ENCODE assay signal across 34 cellular contexts in genomic region chr3:125325746-125326145, GRCh38.
"Had no signal": no experiment of that assay in that cellular context is flagged by ENCODE, and none has a peak within 500 bp of the region (broad histone marks: within the 10 kb centered on the region; RNA-seq: fewer than 3 reads in every experiment).

No MANE protein-coding gene starts in this region.

- FAIRE-seq: bronchial epithelial cell had no signal

- H3K4me3 ChIP-seq: colonic mucosa, dorsolateral prefrontal cortex, gastrocnemius medialis, ovary, skin epidermis, thoracic aorta, uterus had no signal

- H3K27me3 ChIP-seq: colonic mucosa, dorsolateral prefrontal cortex, gastrocnemius medialis, neutrophil, ovary, uterus had no signal

- DNase-seq: activated CD4-positive, alpha-beta T cell treated with anti-CD3 and anti-CD28 coated beads for 48 hours; activated CD4-positive, alpha-beta T cell treated with anti-CD3 and anti-CD28 coated beads, Interleukin-2, amount 50 U/mL, for 48 hours; activated CD8-positive, alpha-beta memory T cell treated with anti-CD3 and anti-CD28 coated beads, Interleukin-2, amount 50 U/mL, for 48 hours; activated T-cell treated with anti-CD3 and anti-CD28 coated beads, Interleukin-2, amount 50 U/mL, for 24 hours; anterior cingulate cortex; colonic mucosa; dorsolateral prefrontal cortex; effector memory CD4-positive, alpha-beta T cell; erythroblast; gastrocnemius medialis; head of caudate nucleus; hippocampal formation; kidney; left colon; natural killer cell; ovary; retina; stimulated activated CD4-positive, alpha-beta T cell treated with anti-CD3 and anti-CD28 coated beads, Interleukin-4, amount 100 ng/mL, for 24 hours; T-helper 9 cell; trophoblast cell; uterus had no signal

- H3K4me1 Mint-ChIP-seq: stimulated activated effector memory CD8-positive, alpha-beta T cell treated with anti-CD3 and anti-CD28 coated beads, Interleukin-12 subunit alpha, Interleukin-12 subunit beta, amount 100 ng/mL, for 72 hours had no signal

- H3K4me3 Mint-ChIP-seq: activated naive CD8-positive, alpha-beta T cell; activated T-cell treated with anti-CD3 and anti-CD28 coated beads, Interleukin-2, amount 50 U/mL, for 24 hours; mesothelial cell of epicardium; natural killer cell; stimulated activated effector memory CD8-positive, alpha-beta T cell treated with anti-CD3 and anti-CD28 coated beads, Interleukin-12 subunit alpha, Interleukin-12 subunit beta, amount 100 ng/mL, for 72 hours; stimulated activated naive CD8-positive, alpha-beta T cell treated with anti-CD3 and anti-CD28 coated beads, Interleukin-15, Interleukin-2, amounts not matched to agents 100 ng/mL and 50 ng/mL, for 24 hours had no signal

- ATAC-seq: activated CD4-positive, CD25-positive, alpha-beta regulatory T cell treated with anti-CD3 and anti-CD28 coated beads, Interleukin-2, amount 50 U/mL, for 24 hours; gastrocnemius medialis; left colon; natural killer cell; sciatic nerve; stimulated activated effector memory CD8-positive, alpha-beta T cell treated with anti-CD3 and anti-CD28 coated beads, Interleukin-12 subunit alpha, Interleukin-12 subunit beta, amount 100 ng/mL, for 72 hours had no signal

- H3K9me3 ChIP-seq: colonic mucosa, gastrocnemius medialis, neutrophil, ovary, thoracic aorta had no signal

- H3K27ac ChIP-seq: colonic mucosa, dorsolateral prefrontal cortex, gastrocnemius medialis, neutrophil, ovary, skin epidermis, thoracic aorta, uterus, VCaP had no signal

- H3K27me3 Mint-ChIP-seq: activated naive CD8-positive, alpha-beta T cell; activated T-cell treated with anti-CD3 and anti-CD28 coated beads, Interleukin-2, amount 50 U/mL, for 24 hours; progenitor cell of endocrine pancreas; stimulated activated naive CD8-positive, alpha-beta T cell treated with anti-CD3 and anti-CD28 coated beads, Interleukin-15, Interleukin-2, amounts not matched to agents 100 ng/mL and 50 ng/mL, for 24 hours had no signal

- H3K4me1 ChIP-seq: colonic mucosa, gastrocnemius medialis, uterus had no signal

- H3K36me3 ChIP-seq: colonic mucosa, ovary, thoracic aorta, uterus had no signal

- H3K9me3 Mint-ChIP-seq: activated T-cell treated with anti-CD3 and anti-CD28 coated beads, Interleukin-2, amount 50 U/mL, for 24 hours had no signal

- H3K27ac Mint-ChIP-seq: activated T-cell treated with anti-CD3 and anti-CD28 coated beads, Interleukin-2, amount 50 U/mL, for 24 hours; activated T-helper 2 cell treated with anti-CD3 and anti-CD28 coated beads, Interferon-gamma antibody, Interleukin-2, Interleukin-4, amounts not matched to agents 10 μg/mL and 5 μg/mL and 100 μg/mL, durations not matched to agents 14 hours and 24 hours and 36 hours; mesothelial cell of epicardium; progenitor cell of endocrine pancreas; stimulated activated effector memory CD8-positive, alpha-beta T cell treated with anti-CD3 and anti-CD28 coated beads, Interleukin-12 subunit alpha, Interleukin-12 subunit beta, amount 100 ng/mL, for 72 hours; stimulated activated naive CD8-positive, alpha-beta T cell treated with anti-CD3 and anti-CD28 coated beads, Interleukin-15, Interleukin-2, amounts not matched to agents 100 ng/mL and 50 ng/mL, for 24 hours had no signal
